ENCODE assay signal across 8 cellular contexts in genomic region chr3:194306109-194306686, GRCh38.
DNase-seq lines count a peak whose midpoint lies in the region; ATAC-seq, FAIRE-seq and TF ChIP-seq lines count a peak whose summit lies in the region.

No MANE protein-coding gene starts in this region.

- H3K4me1 Mint-ChIP-seq in activated naive CD4-positive, alpha-beta T cell treated with anti-CD3 and anti-CD28 coated beads, Interleukin-2, amount 50 U/mL, for 24 hours: peaks cover 31% of the 10 kb centered on the region
- H3K4me1 Mint-ChIP-seq in stimulated activated naive CD8-positive, alpha-beta T cell treated with anti-CD3 and anti-CD28 coated beads, Interleukin-15, Interleukin-2, amounts not matched to agents 100 ng/mL and 50 ng/mL, for 24 hours (ENCODE audit: low read depth): peaks cover 39% of the 10 kb centered on the region

- CTCF ChIA-PET in GM10248 (lab: Yijun Ruan, JAX): interaction anchor here (1.0 to 2.2 kb wide), 6 partner anchors 9 to 174 kb away, joined by 3 to 22 read pairs (median 4); no protein-coding TSS in a partner anchor

- no peaks in the 10 kb centered on the region for H3K9me3 Mint-ChIP-seq in activated naive CD4-positive, alpha-beta T cell treated with anti-CD3 and anti-CD28 coated beads, Interleukin-2, amount 50 U/mL, for 24 hours
- H3K9me3 Mint-ChIP-seq in stimulated activated naive CD8-positive, alpha-beta T cell treated with anti-CD3 and anti-CD28 coated beads, Interleukin-15, Interleukin-2, amounts not matched to agents 100 ng/mL and 50 ng/mL, for 24 hours: peaks cover 5% of the 10 kb centered on the region

- POLR2A ChIA-PET in GM10248 (lab: Yijun Ruan, JAX): no interaction called here

- FAIRE-seq in D721Med (lab: Jason Lieb, UNC): no peak

- DNase-seq in NCI-H2081 treated with DMSO at 0.1 percent for 48 hours (lab: John Stamatoyannopoulos, UW): peak; percentile 75
- DNase-seq in GM10248 (ENCODE audit: extremely low spot score): no peak
- DNase-seq in D721Med (ENCODE audit: insufficient read length, low spot score): no peak
- DNase-seq in SW480 (ENCODE audit: low spot score): no peak

- ATAC-seq in GM18858 (IDR thresholded peaks at IDR 0.05; ENCODE audit: unreplicated experiment): peak; percentile 32
- peak; percentile 48 for ATAC-seq in HG02642 (IDR thresholded peaks at IDR 0.05; ENCODE audit: poor library complexity, unreplicated experiment)

- TF ChIP-seq CTCF in GM10248 (IDR thresholded peaks at IDR 0.05; ENCODE audit: control extremely low read depth, extremely low read depth, low read depth, missing control alignments) (no peak), D721Med (IDR thresholded peaks at IDR 0.05; ENCODE audit: insufficient read depth, missing control alignments) (no peak)

- H3K4me3 Mint-ChIP-seq in activated naive CD4-positive, alpha-beta T cell treated with anti-CD3 and anti-CD28 coated beads, Interleukin-2, amount 50 U/mL, for 24 hours: peak overlapping the region; percentile 70
- peak overlapping the region; percentile 46 for H3K4me3 Mint-ChIP-seq in stimulated activated naive CD8-positive, alpha-beta T cell treated with anti-CD3 and anti-CD28 coated beads, Interleukin-15, Interleukin-2, amounts not matched to agents 100 ng/mL and 50 ng/mL, for 24 hours

- H3K27ac Mint-ChIP-seq in activated naive CD4-positive, alpha-beta T cell treated with anti-CD3 and anti-CD28 coated beads, Interleukin-2, amount 50 U/mL, for 24 hours: peak overlapping the region; percentile 31
- no peak overlapping the region for H3K27ac Mint-ChIP-seq in stimulated activated naive CD8-positive, alpha-beta T cell treated with anti-CD3 and anti-CD28 coated beads, Interleukin-15, Interleukin-2, amounts not matched to agents 100 ng/mL and 50 ng/mL, for 24 hours

- no peaks in the 10 kb centered on the region for H3K36me3 Mint-ChIP-seq in activated naive CD4-positive, alpha-beta T cell treated with anti-CD3 and anti-CD28 coated beads, Interleukin-2, amount 50 U/mL, for 24 hours
- H3K36me3 Mint-ChIP-seq in stimulated activated naive CD8-positive, alpha-beta T cell treated with anti-CD3 and anti-CD28 coated beads, Interleukin-15, Interleukin-2, amounts not matched to agents 100 ng/mL and 50 ng/mL, for 24 hours (ENCODE audit: low read depth): no peaks in the 10 kb centered on the region

- no peaks in the 10 kb centered on the region for H3K27me3 Mint-ChIP-seq in activated naive CD4-positive, alpha-beta T cell treated with anti-CD3 and anti-CD28 coated beads, Interleukin-2, amount 50 U/mL, for 24 hours
- peaks cover 12% of the 10 kb centered on the region for H3K27me3 Mint-ChIP-seq in stimulated activated naive CD8-positive, alpha-beta T cell treated with anti-CD3 and anti-CD28 coated beads, Interleukin-15, Interleukin-2, amounts not matched to agents 100 ng/mL and 50 ng/mL, for 24 hours
